In genomic region chr2:172947461-172947860, GRCh38 we compare ENCODE assay signal across 27 cellular contexts.
DNase-seq lines count a peak whose midpoint lies in the region; ATAC-seq, FAIRE-seq and TF ChIP-seq lines count a peak whose summit lies in the region.
"Had no signal": no experiment of that assay in that cellular context is flagged by ENCODE, and none has a peak within 500 bp of the region (broad histone marks: within the 10 kb centered on the region; RNA-seq: fewer than 3 reads in every experiment).

No MANE protein-coding gene starts in this region.

- H3K4me3 Mint-ChIP-seq in CD4-positive, alpha-beta T cell, result no peak overlapping the region
- H3K4me3 Mint-ChIP-seq: CD14-positive monocyte, T-cell had no signal

- DNase-seq in A549 (ENCODE audit: low read depth in 1 of 2, low spot score in 1 of 2) (no peak), HCEC 1CT (peak; percentile 69), PC-3 (no peak), fibroblast of lung (ENCODE audit: low read depth in 2 of 2) (peak; percentile 59 to 62)
- no peak for DNase-seq in activated effector memory CD4-positive, alpha-beta T cell treated with anti-CD3 and anti-CD28 coated beads, Interleukin-2, amount 50 U/mL, for 16 hours
- no peak for DNase-seq in CD4-positive, alpha-beta T cell
- DNase-seq: ACHN, BE2C, Calu3, DMS79 treated with DMSO at 0.1 percent for 48 hours, Karpas-422, NCI-H1092 treated with DMSO at 0.1 percent for 48 hours, NCI-H1436, NCI-H187, NCI-H2081 treated with DMSO at 0.1 percent for 48 hours, NCI-H2171 treated with DMSO at 0.1 percent for 48 hours, NCI-H524, NCI-H774, Right ventricle myocardium superior, T-cell had no signal

- no peaks in the 10 kb centered on the region for H3K9me3 Mint-ChIP-seq in CD4-positive, alpha-beta T cell
- H3K9me3 Mint-ChIP-seq: T-cell had no signal

- no peaks in the 10 kb centered on the region for H3K36me3 Mint-ChIP-seq in CD4-positive, alpha-beta T cell (ENCODE audit: low read depth)
- H3K36me3 Mint-ChIP-seq: CD14-positive monocyte, T-cell had no signal

- no peaks in the 10 kb centered on the region for H3K27me3 ChIP-seq in PC-3 (ENCODE audit: low read length)
- no peaks in the 10 kb centered on the region for H3K27me3 ChIP-seq in fibroblast of lung (ENCODE audit: control insufficient read depth, insufficient read depth, low read length)
- no peaks in the 10 kb centered on the region for H3K27me3 ChIP-seq in CD4-positive, alpha-beta T cell (ENCODE audit: control insufficient read depth, insufficient read depth, low read length)
- H3K27me3 ChIP-seq: BE2C, SJSA1 had no signal

- H4K20me1 ChIP-seq in PC-3 (ENCODE audit: low read length) (no peaks in the 10 kb centered on the region), fibroblast of lung (ENCODE audit: control insufficient read depth, extremely low read depth, insufficient read depth, low read length) (no peaks in the 10 kb centered on the region)

- no peaks in the 10 kb centered on the region for H3K27me3 Mint-ChIP-seq in CD4-positive, alpha-beta T cell

- H3K9me2 ChIP-seq in PC-3 (replicated peaks; ENCODE audit: low read length), result no peaks in the 10 kb centered on the region

- CTCF ChIA-PET in A549 (lab: Yijun Ruan, JAX), result interaction anchor here (1.0 kb wide), 2 partner anchors 15 to 80 kb away, joined by 3 read pairs; no protein-coding TSS in a partner anchor
- CTCF ChIA-PET in PC-3 (lab: Charles Lee), result interaction anchor here (0.6 kb wide), 1 partner anchor 143 kb away, joined by 3 read pairs; no protein-coding TSS in a partner anchor
- CTCF ChIA-PET in CD4-positive, alpha-beta T cell (lab: Charles Lee), result no interaction called here

- no peak overlapping the region for H3K9ac ChIP-seq in PC-3 (ENCODE audit: low read length)
- no peak overlapping the region for H3K9ac ChIP-seq in fibroblast of lung (ENCODE audit: insufficient read depth, low read length)

- ATAC-seq in A549 (no peak), PC-3 (peak; percentile 51), GM18517 (IDR thresholded peaks at IDR 0.05; ENCODE audit: unreplicated experiment) (no peak), HG03378 (IDR thresholded peaks at IDR 0.05; ENCODE audit: unreplicated experiment) (no peak)
- ATAC-seq in CD4-positive, alpha-beta T cell (ENCODE audit: poor library complexity), result no peak
- ATAC-seq: T-cell had no signal

- TF ChIP-seq CTCF in A549 (IDR thresholded peaks at IDR 0.05), result no peak
- TF ChIP-seq CTCF in PC-3 (conservative IDR thresholded peaks at IDR 0.05; ENCODE audit: low read depth, low read length), result no peak
- no peak for TF ChIP-seq CTCF in fibroblast of lung (conservative IDR thresholded peaks at IDR 0.05 in 1 of 2, IDR thresholded peaks at IDR 0.05 in 1 of 2; ENCODE audit: low read depth in 1 of 2, low read length in 2 of 2)
- no peak for TF ChIP-seq CTCF in CD4-positive, alpha-beta T cell (IDR thresholded peaks at IDR 0.05)

- intact Hi-C loops in PC-3 (cut with micrococcal nuclease), result no loop called here
- intact Hi-C loops in CD4-positive, alpha-beta T cell (cut with DNase I, micrococcal nuclease), result no loop called here

- no peak for TF ChIP-seq RAD21 in A549 (conservative IDR thresholded peaks at IDR 0.05 in 1 of 2, IDR thresholded peaks at IDR 0.05 in 1 of 2)

- H2AFZ ChIP-seq in PC-3 (ENCODE audit: low read length) (no peak overlapping the region), fibroblast of lung (ENCODE audit: low read length) (no peak overlapping the region)

- no peak overlapping the region for H3K4me2 ChIP-seq in A549
- H3K4me2 ChIP-seq in PC-3 (ENCODE audit: low read length), result no peak overlapping the region
- peak overlapping the region; percentile 61 for H3K4me2 ChIP-seq in fibroblast of lung (ENCODE audit: extremely low read depth, insufficient read depth, low read length)

- no peak for FAIRE-seq in A549 (lab: Jason Lieb, UNC)

- WGBS in A549 (ENCODE audit: missing lambda C conversion rate), result 38% methylated on average over 2 of the region's 2 CpGs

- no peak for TF ChIP-seq EP300 in A549 (IDR thresholded peaks at IDR 0.05)

- TF ChIP-seq POLR2A in A549 (IDR thresholded peaks at IDR 0.05; ENCODE audit: low read length), result no peak

- no peak overlapping the region for H3K27ac ChIP-seq in A549
- no peak overlapping the region for H3K27ac ChIP-seq in PC-3 (ENCODE audit: low read length)
- no peak overlapping the region for H3K27ac ChIP-seq in fibroblast of lung (ENCODE audit: insufficient read depth, low read length)
- no peak overlapping the region for H3K27ac ChIP-seq in CD4-positive, alpha-beta T cell (ENCODE audit: low read depth, low read length)
- H3K27ac ChIP-seq: 22Rv1, HL-60, SJSA1 had no signal

- no peak overlapping the region for H3K27ac Mint-ChIP-seq in CD4-positive, alpha-beta T cell
- H3K27ac Mint-ChIP-seq: CD14-positive monocyte, T-cell had no signal

- no TSS peak for BruUV-seq in PC-3 (replicated peaks; lab: Mats Ljungman, UMichigan)

- POLR2A ChIA-PET in A549 (lab: Yijun Ruan, JAX), result no interaction called here
- POLR2A ChIA-PET in PC-3 (lab: Charles Lee; ENCODE audit: unreplicated experiment), result no interaction called here
- POLR2A ChIA-PET in CD4-positive, alpha-beta T cell (lab: Charles Lee), result no interaction called here

- H3K4me3 ChIP-seq in A549 (no peak overlapping the region), PC-3 (ENCODE audit: low read length) (no peak overlapping the region), fibroblast of lung (replicated peaks in 1 of 4; ENCODE audit: control extremely low read depth in 1 of 4, insufficient read depth in 1 of 4, low read depth in 3 of 4, low read length in 4 of 4) (no peak overlapping the region)
- H3K4me3 ChIP-seq: HAP-1, SJSA1 had no signal

- H3K36me3 ChIP-seq in PC-3 (ENCODE audit: low read depth, low read length), result no peaks in the 10 kb centered on the region
- H3K36me3 ChIP-seq in fibroblast of lung (ENCODE audit: control insufficient read depth, insufficient read depth, low read length), result no peaks in the 10 kb centered on the region
- H3K36me3 ChIP-seq: BE2C, HAP-1, SJSA1 had no signal

- peaks cover 30% of the 10 kb centered on the region for H3K4me1 Mint-ChIP-seq in CD4-positive, alpha-beta T cell (ENCODE audit: low read depth)

- no peaks in the 10 kb centered on the region for H3K9me3 ChIP-seq in A549
- H3K9me3 ChIP-seq in PC-3 (ENCODE audit: low read length), result no peaks in the 10 kb centered on the region
- no peaks in the 10 kb centered on the region for H3K9me3 ChIP-seq in fibroblast of lung (ENCODE audit: control insufficient read depth, insufficient read depth, low read depth, low read length)
- no peaks in the 10 kb centered on the region for H3K9me3 ChIP-seq in CD4-positive, alpha-beta T cell (ENCODE audit: control insufficient read depth, low read length)
- H3K9me3 ChIP-seq: BE2C, SJSA1 had no signal

- H3K4me1 ChIP-seq in A549, result no peaks in the 10 kb centered on the region
- peaks cover 12% of the 10 kb centered on the region; the same call in 1 of the 2 replicates for H3K4me1 ChIP-seq in PC-3 (ENCODE audit: insufficient read depth, low read length)
- no peaks in the 10 kb centered on the region for H3K4me1 ChIP-seq in fibroblast of lung (ENCODE audit: control insufficient read depth, extremely low read depth, insufficient read depth, low read length)
- H3K4me1 ChIP-seq: BE2C had no signal

- no peaks in the 10 kb centered on the region for H3K79me2 ChIP-seq in PC-3 (ENCODE audit: low read length)
- no peaks in the 10 kb centered on the region for H3K79me2 ChIP-seq in fibroblast of lung (ENCODE audit: control insufficient read depth, insufficient read depth, low read length)

- no peaks in the 10 kb centered on the region for H3F3A ChIP-seq in PC-3 (ENCODE audit: low read length, unreplicated experiment)

TF ChIP-seq in A549, 52 proteins besides CTCF, POLR2A, EP300 and RAD21:
- TF ChIP-seq ZC3H11A (IDR thresholded peaks at IDR 0.05), result no peak
- TF ChIP-seq HOXB5 (CRISPR knock-in tag; IDR thresholded peaks at IDR 0.05), result no peak
- TF ChIP-seq MAFK (IDR thresholded peaks at IDR 0.05; ENCODE audit: partially characterized antibody), result no peak
- no peak for TF ChIP-seq KDM1A (IDR thresholded peaks at IDR 0.05; ENCODE audit: low read depth)
- no peak for TF ChIP-seq FOSL2 (IDR thresholded peaks at IDR 0.05)
- peak; percentile 33; the same call in 1 of the 2 replicates for TF ChIP-seq FOSL2 (CRISPR knock-in tag; IDR thresholded peaks at IDR 0.05)
- TF ChIP-seq HOXA7 (CRISPR knock-in tag; IDR thresholded peaks at IDR 0.05), result no peak
TF ChIP-seq in A549: peak in this region for 1.

Comparison
In these comparisons a context has a peak if more than half of its experiments do, and no peak if none do; other contexts are left out.
1. DNase-seq: peak in HCEC 1CT (single experiment) and fibroblast of lung (2 of 2); none in A549 (0 of 2), PC-3 (single experiment), activated effector memory CD4-positive, alpha-beta T cell treated with anti-CD3 and anti-CD28 coated beads, Interleukin-2, amount 50 U/mL, for 16 hours (single experiment) and CD4-positive, alpha-beta T cell (0 of 10).